In the genomic region with DNA sequence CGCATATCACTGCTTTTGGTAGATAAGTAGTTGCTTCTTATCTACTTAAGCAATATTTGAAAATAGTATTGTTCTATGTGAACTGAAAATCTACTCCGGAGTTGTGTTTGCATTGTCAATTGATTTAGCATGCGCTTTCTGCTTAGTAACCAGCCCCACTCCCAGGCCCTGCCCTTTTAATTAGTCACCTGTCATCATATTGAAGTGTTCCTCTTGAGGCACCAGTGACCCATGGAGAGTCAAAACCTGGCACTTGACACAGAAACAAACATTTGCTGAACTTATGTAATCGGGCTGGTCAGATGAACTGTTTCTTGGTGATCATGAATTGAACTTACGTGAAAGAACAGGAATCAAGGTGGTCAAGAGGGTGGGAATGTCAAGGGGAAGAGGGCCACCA, we compare ENCODE assay signal across 9 cellular contexts. TPM values are rescaled to one million over a fixed set of nuclear protein-coding genes. Genes with fewer than 3 reads are reported as not detected.
DNase-seq lines count a peak whose midpoint lies in the region; ATAC-seq lines count a peak whose summit lies in the region.
"Had no signal": no experiment of that assay in that cellular context is flagged by ENCODE, and none has a peak within 500 bp of the region (broad histone marks: within the 10 kb centered on the region; RNA-seq: fewer than 3 reads in every experiment).

No MANE protein-coding gene starts in this region.

- ATAC-seq in HG03432 (IDR thresholded peaks at IDR 0.05; ENCODE audit: unreplicated experiment) (no peak), HG03439 (IDR thresholded peaks at IDR 0.05; ENCODE audit: unreplicated experiment) (no peak)
- ATAC-seq: stimulated activated naive CD8-positive, alpha-beta T cell treated with anti-CD3 and anti-CD28 coated beads, Interleukin-15, Interleukin-2, amounts not matched to agents 100 U/mL and 50 U/mL, for 24 hours had no signal

- DNase-seq in NCI-H1092 treated with DMSO at 0.1 percent for 48 hours (lab: John Stamatoyannopoulos, UW) (peak; percentile 55), NCI-H2196 (lab: John Stamatoyannopoulos, UW; ENCODE audit: unreplicated experiment) (peak; percentile 83), cerebellum (ENCODE audit: low spot score) (peak; percentile 21), renal cortical epithelial cell (ENCODE audit: low read depth) (peak; percentile 8)
- DNase-seq in effector CD4-positive, alpha-beta T cell: no peak
- DNase-seq: amniotic stem cell; stimulated activated naive CD8-positive, alpha-beta T cell treated with anti-CD3 and anti-CD28 coated beads, Interleukin-15, Interleukin-2, amounts not matched to agents 100 U/mL and 50 U/mL, for 24 hours had no signal

RNA-seq across cellular contexts. Expression of gene CDHR3, which starts 27.8 kb away (rescaled TPM):
- total RNA-seq in cerebellum: 21.7 TPM
- total RNA-seq in renal cortical epithelial cell: 0.17 and 2.0 TPM in 2 replicates

RNA-seq across cellular contexts. Expression of gene ATXN7L1, which starts 58.9 kb away (rescaled TPM):
- total RNA-seq in cerebellum (28.2 TPM), renal cortical epithelial cell (1.0 and 7.6 TPM in 2 replicates)
